In genomic region chr22:42079319-42080251, GRCh38 we compare ENCODE assay signal across 8 cellular contexts. TPM values are rescaled to one million over a fixed set of nuclear protein-coding genes. Genes with fewer than 3 reads are reported as not detected.
A peak's percentile ranks its signal among the peaks of the same experiment; 100 is the strongest.
DNase-seq lines count a peak whose midpoint lies in the region; ATAC-seq, FAIRE-seq and TF ChIP-seq lines count a peak whose summit lies in the region.

Gene SMDT1 (plus strand): TSS chr22:42079700. CDS start chr22:42079769, 69 bp downstream.

- peak; percentile 90 for FAIRE-seq in HepG2 (lab: Jason Lieb, UNC)

- peaks cover 37% of the 10 kb centered on the region for H3K4me1 Mint-ChIP-seq in CD14-positive monocyte

- in situ Hi-C loops in HepG2 (cut with HindIII; ENCODE audit: extremely low pct_ligation_motif_present, low pct_unique_long_range_greater_than_20kb) = no loop called here

- H3K9ac ChIP-seq in HepG2 (ENCODE audit: insufficient read depth, low read depth, low read length) = peak within 1 kb of the TSS; percentile 93

- ATAC-seq in GM19397 (IDR thresholded peaks at IDR 0.05; ENCODE audit: unreplicated experiment) = peak; percentile 82
- peak; percentile 74 for ATAC-seq in HG03571 (IDR thresholded peaks at IDR 0.05; ENCODE audit: unreplicated experiment)
- peak; percentile 92 for ATAC-seq in HepG2

- 0 out of 2 replicates have a peak, but pooled peaks have one; percentile 28 for TF ChIP-seq RAD21 in HepG2 (CRISPR knock-in tag; IDR thresholded peaks at IDR 0.05)

- H3K27me3 Mint-ChIP-seq in CD14-positive monocyte (ENCODE audit: low read depth in 3 of 3) = peaks cover 0 to 3% (median 0%) of the 10 kb centered on the region in 3 donors

- TSS peak; percentile 66 for BruUV-seq in HepG2 (replicated peaks; lab: Mats Ljungman, UMichigan)

- TF ChIP-seq POLR2A in HepG2 (IDR thresholded peaks at IDR 0.05; ENCODE audit: insufficient read depth in 1 of 2, low read depth in 2 of 2, low read length in 2 of 2) = peak; percentile 77 to 86

- WGBS in HepG2 (ENCODE audit: low lambda C conversion rate) = 2% methylated on average over 31 of the region's 71 CpGs

- peak; percentile 99 for DNase-seq in CD14-positive monocyte (ENCODE audit: low spot score)
- DNase-seq in NCI-H82 (lab: John Stamatoyannopoulos, UW) = peak; percentile 98
- DNase-seq in activated CD4-positive, alpha-beta T cell treated with anti-CD3 and anti-CD28 coated beads, Interleukin-2, amount 50 U/mL, for 48 hours = peak; percentile 99
- peak; percentile 99 for DNase-seq in dermis blood vessel endothelial cell
- DNase-seq in HepG2 (ENCODE audit: low spot score) = peak; percentile 95
- peak; percentile 98 for DNase-seq in stimulated activated CD4-positive, alpha-beta T cell treated with anti-CD3 and anti-CD28 coated beads, Interleukin-4, amount 100 ng/mL, for 1 hour

- H3K4me2 ChIP-seq in HepG2 (ENCODE audit: low read depth, low read length) = peak within 1 kb of the TSS; percentile 100

- peak within 1 kb of the TSS; percentile 91 for H3K27ac ChIP-seq in HepG2 (ENCODE audit: extremely low read length, insufficient read depth, low read length)

- TF ChIP-seq EP300 in HepG2 (IDR thresholded peaks at IDR 0.05; ENCODE audit: low read depth in 2 of 2, low read length in 2 of 2) (no peak), HepG2 (CRISPR knock-in tag; IDR thresholded peaks at IDR 0.05; ENCODE audit: borderline replicate concordance) (no peak)

- peak within 1 kb of the TSS; percentile 82 for H2AFZ ChIP-seq in HepG2 (ENCODE audit: low read length)

- TF ChIP-seq CTCF in CD14-positive monocyte (IDR thresholded peaks at IDR 0.05) (no peak), HepG2 (CRISPR knock-in tag; IDR thresholded peaks at IDR 0.05) (no peak; the same call in 1 of the 2 replicates)

- peaks cover 11% of the 10 kb centered on the region for H3K79me2 ChIP-seq in HepG2 (ENCODE audit: insufficient read depth, low read length)

- CTCF ChIA-PET in HepG2 (lab: Yijun Ruan, JAX; ENCODE audit: low intra/inter-chr PET ratio, low total read pairs) = interaction anchor here (1.3 kb wide), 1 partner anchor 11 kb away, joined by 3 read pairs; the partner anchor contains the start of gene NDUFA6

- no peaks in the 10 kb centered on the region; a peak in 1 of 5 replicates for H3K27me3 ChIP-seq in HepG2 (ENCODE audit: control insufficient read depth in 1 of 2, insufficient read depth in 2 of 2, low read length in 2 of 2)

- peaks cover 24 to 45% of the 10 kb centered on the region in 2 donors for H3K36me3 Mint-ChIP-seq in CD14-positive monocyte

- H3K36me3 ChIP-seq in HepG2 (replicated peaks in 1 of 2; ENCODE audit: control insufficient read depth in 1 of 2, insufficient read depth in 2 of 2, low read length in 2 of 2) = peaks cover 1 to 21% of the 10 kb centered on the region in 2 experiments; a peak in 3 of 5 replicates

- no peaks in the 10 kb centered on the region for H3K9me3 Mint-ChIP-seq in CD14-positive monocyte

- peak within 1 kb of the TSS; percentile 87 to 94 for H3K4me3 Mint-ChIP-seq in CD14-positive monocyte

- peaks cover 22% of the 10 kb centered on the region for H3K4me1 ChIP-seq in HepG2 (ENCODE audit: insufficient read depth, low read length)

- POLR2A ChIA-PET in HepG2 (lab: Yijun Ruan, JAX) = interaction anchor here (1.2 to 3.8 kb wide), 5 partner anchors 9 to 46 kb away, joined by 3 to 89 read pairs (median 5); partner anchors contain the start of genes NAGA and NDUFA6

- no peaks in the 10 kb centered on the region for H3K9me3 ChIP-seq in HepG2 (ENCODE audit: low read length)

- H3K4me3 ChIP-seq in HepG2 (replicated peaks in 1 of 3; ENCODE audit: insufficient read depth in 1 of 3, low read depth in 2 of 3, low read length in 3 of 3) = peak within 1 kb of the TSS; percentile 78 to 88 (median 87)

- intact Hi-C loops in CD14-positive monocyte (cut with micrococcal nuclease) = no loop called here
- intact Hi-C loops in HepG2 (cut with micrococcal nuclease; ENCODE audit: unreplicated experiment) = loop anchor here (1.0 kb wide), 1 partner anchor 11 kb away; the partner anchor contains the start of gene NDUFA6

- H3K27ac Mint-ChIP-seq in CD14-positive monocyte = peak within 1 kb of the TSS; percentile 95 to 99 (median 98)

- no peaks in the 10 kb centered on the region for H4K20me1 ChIP-seq in HepG2 (ENCODE audit: insufficient read depth, low read length)

TF ChIP-seq in HepG2, 621 proteins besides CTCF, POLR2A, EP300 and RAD21 (continues in another document):
- TF ChIP-seq ZNF660 (CRISPR knock-in tag; IDR thresholded peaks at IDR 0.05; ENCODE audit: borderline replicate concordance, low read depth) = no peak
- TF ChIP-seq GABPB1 (CRISPR knock-in tag; IDR thresholded peaks at IDR 0.05) = peak; percentile 84
- TF ChIP-seq TAF1 (CRISPR knock-in tag; IDR thresholded peaks at IDR 0.05) = peak; percentile 97
- TF ChIP-seq, protein P1, sequence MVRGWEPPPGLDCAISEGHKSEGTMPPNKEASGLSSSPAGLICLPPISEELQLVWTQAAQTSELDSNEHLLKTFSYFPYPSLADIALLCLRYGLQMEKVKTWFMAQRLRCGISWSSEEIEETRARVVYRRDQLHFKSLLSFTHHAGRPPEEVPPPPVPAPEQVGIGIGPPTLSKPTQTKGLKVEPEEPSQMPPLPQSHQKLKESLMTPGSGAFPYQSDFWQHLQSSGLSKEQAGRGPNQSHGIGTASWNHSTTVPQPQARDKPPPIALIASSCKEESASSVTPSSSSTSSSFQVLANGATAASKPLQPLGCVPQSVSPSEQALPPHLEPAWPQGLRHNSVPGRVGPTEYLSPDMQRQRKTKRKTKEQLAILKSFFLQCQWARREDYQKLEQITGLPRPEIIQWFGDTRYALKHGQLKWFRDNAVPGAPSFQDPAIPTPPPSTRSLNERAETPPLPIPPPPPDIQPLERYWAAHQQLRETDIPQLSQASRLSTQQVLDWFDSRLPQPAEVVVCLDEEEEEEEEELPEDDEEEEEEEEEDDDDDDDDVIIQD (CRISPR knock-in tag; IDR thresholded peaks at IDR 0.05; ENCODE audit: low read depth) = no peak
- TF ChIP-seq MTF1 (CRISPR knock-in tag; IDR thresholded peaks at IDR 0.05) = 0 out of 2 replicates have a peak, but pooled peaks have one; percentile 63
- TF ChIP-seq THYN1 (CRISPR knock-in tag; IDR thresholded peaks at IDR 0.05; ENCODE audit: borderline replicate concordance, low read depth) = no peak
- no peak; the same call in 1 of the 2 replicates for TF ChIP-seq ZNF230 (CRISPR knock-in tag; IDR thresholded peaks at IDR 0.05)
- TF ChIP-seq KMT2B (CRISPR knock-in tag; IDR thresholded peaks at IDR 0.05) = peak; percentile 64; the same call in 1 of the 2 replicates
- TF ChIP-seq ZNF574 (CRISPR knock-in tag; IDR thresholded peaks at IDR 0.05) = peak; percentile 75

RNA-seq across cellular contexts. Expression of gene SMDT1, which starts in this region (rescaled TPM):
- polyA plus RNA-seq in CD14-positive monocyte (100 to 1,000 TPM; 180 to 182 TPM), HepG2 (2011; rRNA removed) (26.6 and 32.8 TPM in 2 replicates)
- total RNA-seq in dermis blood vessel endothelial cell (3.6 and 5.4 TPM in 2 replicates), HepG2 (2016; rRNA removed; fragmentation: Illumina TruSeq; extraction: Trizol) (8.3 and 13.3 TPM in 2 replicates)
- 5.6 and 7.0 TPM in 2 replicates for total RNA-seq in HepG2 (2016; cell fraction: cytosol; rRNA removed; fragmentation: Illumina TruSeq; extraction: Trizol; ENCODE audit: low read depth)
- total RNA-seq in HepG2 (2016; cell fraction: insoluble cytoplasmic fraction; rRNA removed; fragmentation: Illumina TruSeq; extraction: Trizol) = 6.8 and 9.3 TPM in 2 replicates
- 17.0 and 23.0 TPM in 2 replicates for total RNA-seq in HepG2 (2016; cell fraction: membrane; rRNA removed; fragmentation: Illumina TruSeq; extraction: Trizol)
- 5.7 and 6.8 TPM in 2 replicates for total RNA-seq in HepG2 (2016; cell fraction: nucleus; rRNA removed; fragmentation: Illumina TruSeq; extraction: Trizol)
- 47.7 and 50.1 TPM in 2 replicates for polyA plus RNA-seq in HepG2 (2011; cell fraction: cytosol; rRNA removed)
- polyA plus RNA-seq in HepG2 (2011; cell fraction: nucleus; rRNA removed) = 14.7 and 19.6 TPM in 2 replicates
- polyA plus RNA-seq in HepG2 (2012) = 71.3 and 72.4 TPM in 2 replicates
- 125 and 160 TPM in 2 replicates for polyA plus RNA-seq in HepG2 (2016; cell fraction: cytosol; fragmentation: Illumina TruSeq; extraction: Trizol; ENCODE audit: low read depth)
- 51.2 and 59.0 TPM in 2 replicates for polyA plus RNA-seq in HepG2 (2016; cell fraction: insoluble cytoplasmic fraction; fragmentation: Illumina TruSeq; extraction: Trizol; ENCODE audit: low read depth)
- polyA plus RNA-seq in HepG2 (2016; cell fraction: membrane; fragmentation: Illumina TruSeq; extraction: Trizol; ENCODE audit: low read depth) = 114 and 133 TPM in 2 replicates
- polyA plus RNA-seq in HepG2 (2016; cell fraction: nucleus; fragmentation: Illumina TruSeq; extraction: Trizol; ENCODE audit: insufficient read depth, low read depth) = 38.0 and 39.5 TPM in 2 replicates
- 9.6 and 10.3 TPM in 2 replicates for polyA minus RNA-seq in HepG2 (2011; rRNA and poly(A)+ RNA removed; ENCODE audit: low replicate concordance)
- 9.8 and 10.2 TPM in 2 replicates for polyA minus RNA-seq in HepG2 (2011; cell fraction: cytosol; rRNA and poly(A)+ RNA removed)
- 8.1 and 15.5 TPM in 2 replicates for polyA minus RNA-seq in HepG2 (2011; cell fraction: nucleus; rRNA and poly(A)+ RNA removed)

Comparison
In these comparisons a context has a peak if more than half of its experiments do, and no peak if none do; other contexts are left out.
1. Peak in every context shown above with its lines: DNase-seq, ATAC-seq, H3K4me3 ChIP-seq and H3K27ac ChIP-seq.